ENCODE assay signal across 11 cellular contexts in the genomic region with DNA sequence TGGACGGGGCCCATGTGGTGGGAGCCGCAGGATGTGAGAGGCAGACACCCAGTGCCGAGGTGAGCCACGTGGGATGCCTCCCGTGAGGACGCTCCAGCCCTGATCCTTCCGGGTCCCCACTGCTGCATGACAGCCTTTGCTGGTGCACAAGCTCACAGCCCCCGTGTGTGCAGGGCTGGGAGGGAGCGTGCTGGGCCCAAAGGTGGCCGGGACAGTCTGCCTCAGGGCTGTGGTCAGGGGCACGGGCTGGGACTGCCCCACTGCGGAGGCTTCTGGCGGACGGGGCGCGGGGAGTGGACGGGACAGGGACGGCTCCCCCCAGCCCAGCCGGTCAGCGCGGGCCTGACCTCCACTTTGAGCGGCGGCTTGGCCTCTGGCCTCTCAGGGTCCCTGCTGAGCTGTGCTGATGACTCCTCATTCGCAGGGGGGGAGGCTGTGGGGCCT. TPM values are rescaled to one million over a fixed set of nuclear protein-coding genes. Genes with fewer than 3 reads are reported as not detected.
"Had no signal": no experiment of that assay in that cellular context is flagged by ENCODE, and none has a peak within 500 bp of the region (broad histone marks: within the 10 kb centered on the region; RNA-seq: fewer than 3 reads in every experiment).

No MANE protein-coding gene starts in this region.

- H3K27ac ChIP-seq: heart right ventricle, SJCRH30, skin epidermis, transverse colon had no signal

- H3K27me3 ChIP-seq: dorsolateral prefrontal cortex, SJCRH30, transverse colon had no signal

- DNase-seq: activated CD4-positive, alpha-beta T cell treated with anti-CD3 and anti-CD28 coated beads, Interleukin-2, amount 50 U/mL, for 48 hours; activated CD8-positive, alpha-beta memory T cell treated with anti-CD3 and anti-CD28 coated beads, Interleukin-2, amount 10 ng/mL, durations not matched to agents 7 days and 5 days; activated naive CD8-positive, alpha-beta T cell treated with anti-CD3 and anti-CD28 coated beads, Interleukin-2, amount 10 ng/mL, durations not matched to agents 7 days and 5 days; activated T-cell treated with anti-CD3 and anti-CD28 coated beads, Interleukin-2, amount 50 U/mL, for 48 hours; dorsolateral prefrontal cortex; foreskin melanocyte; naive thymus-derived CD4-positive, alpha-beta T cell; SJCRH30; transverse colon had no signal

- H3K4me3 ChIP-seq: dorsolateral prefrontal cortex, heart right ventricle, SJCRH30, skin epidermis, transverse colon had no signal

- ATAC-seq: activated CD8-positive, alpha-beta memory T cell treated with anti-CD3 and anti-CD28 coated beads, Interleukin-2, amount 10 ng/mL, durations not matched to agents 7 days and 5 days; heart right ventricle; naive thymus-derived CD4-positive, alpha-beta T cell had no signal

- H3K9me3 ChIP-seq: heart right ventricle, transverse colon had no signal

- H3K36me3 ChIP-seq: heart right ventricle, SJCRH30, transverse colon had no signal

RNA-seq across cellular contexts. Expression of gene METRNL, which starts 9.5 kb away (rescaled TPM):
- polyA plus RNA-seq: naive thymus-derived CD4-positive, alpha-beta T cell had no signal
